29 cellular contexts compared by ENCODE assay signal in the genomic region with DNA sequence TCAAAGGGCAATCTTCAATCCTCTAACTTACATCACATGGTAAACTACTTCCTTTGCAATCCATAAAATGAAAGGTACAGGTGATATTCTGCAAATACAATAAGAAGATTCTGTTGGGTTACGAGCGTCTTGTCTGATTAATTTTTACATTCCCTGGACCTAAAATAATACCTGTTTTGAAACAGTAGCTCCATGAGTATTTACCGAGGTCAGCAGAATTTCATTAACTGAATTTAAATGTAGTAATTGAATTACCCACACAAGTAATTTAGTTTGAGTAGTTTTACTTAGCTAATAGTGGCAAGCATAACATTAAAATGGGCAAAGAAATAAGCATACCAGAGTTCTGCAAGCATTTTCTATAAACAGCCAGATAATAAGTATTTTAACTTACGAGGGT.
"Had no signal": no experiment of that assay in that cellular context is flagged by ENCODE, and none has a peak within 500 bp of the region (broad histone marks: within the 10 kb centered on the region; RNA-seq: fewer than 3 reads in every experiment).

No MANE protein-coding gene starts in this region.

- FAIRE-seq: pancreas had no signal

- H3K4me1 ChIP-seq: pancreas, prostate gland, spleen, suprapubic skin, testis, tibial artery, transverse colon, upper lobe of right lung, uterus had no signal

- H3K4me3 ChIP-seq: pancreas, prostate gland, skin epidermis, smooth muscle cell, spleen, suprapubic skin, testis, tibial artery, transverse colon, upper lobe of right lung, uterus had no signal

- H3K27ac ChIP-seq: neutrophil, pancreas, prostate gland, skin epidermis, spleen, suprapubic skin, testis, tibial artery, transverse colon, upper lobe of right lung, uterus had no signal

- H3K36me3 Mint-ChIP-seq: stimulated activated memory B cell treated with anti-CD40 and anti-IgM and Interleukin-4, amounts not matched to agents 10 μg/mL and 1 μg/mL and 100 μg/mL, for 72 hours; type B pancreatic cell had no signal

- H3K9me3 Mint-ChIP-seq: stimulated activated naive CD8-positive, alpha-beta T cell treated with anti-CD3 and anti-CD28 coated beads, Interleukin-15, amount 100 ng/mL, for 72 hours had no signal

- H3K36me3 ChIP-seq: neutrophil, pancreas, prostate gland, spleen, suprapubic skin, tibial artery, transverse colon, upper lobe of right lung, uterus had no signal

- H3K9me3 ChIP-seq: pancreas, prostate gland, suprapubic skin, testis, tibial artery, upper lobe of right lung, uterus had no signal

- ATAC-seq: naive thymus-derived CD4-positive, alpha-beta T cell; natural killer cell; pancreas; right cardiac atrium; sciatic nerve; stimulated activated memory B cell treated with anti-CD40 and anti-IgM and Interleukin-4, amounts not matched to agents 10 μg/mL and 1 μg/mL and 100 μg/mL, for 72 hours; stimulated activated naive CD8-positive, alpha-beta T cell treated with anti-CD3 and anti-CD28 coated beads, Interleukin-15, amount 100 ng/mL, for 72 hours; stimulated activated naive CD8-positive, alpha-beta T cell treated with anti-CD3 and anti-CD28 coated beads, Interleukin-15, Interleukin-2, amounts not matched to agents 100 U/mL and 50 U/mL, for 24 hours; upper lobe of right lung had no signal

- H3K4me3 Mint-ChIP-seq: naive thymus-derived CD4-positive, alpha-beta T cell; natural killer cell; nephron; stimulated activated memory B cell treated with anti-CD40 and anti-IgM and Interleukin-4, amounts not matched to agents 10 μg/mL and 1 μg/mL and 100 μg/mL, for 72 hours; stimulated activated naive CD8-positive, alpha-beta T cell treated with anti-CD3 and anti-CD28 coated beads, Interleukin-15, amount 100 ng/mL, for 72 hours; type B pancreatic cell had no signal

- H3K27ac Mint-ChIP-seq: naive thymus-derived CD4-positive, alpha-beta T cell; natural killer cell; nephron; stimulated activated memory B cell treated with anti-CD40 and anti-IgM and Interleukin-4, amounts not matched to agents 10 μg/mL and 1 μg/mL and 100 μg/mL, for 72 hours; stimulated activated naive CD8-positive, alpha-beta T cell treated with anti-CD3 and anti-CD28 coated beads, Interleukin-15, amount 100 ng/mL, for 72 hours; type B pancreatic cell had no signal

- H3K27me3 ChIP-seq: neutrophil, pancreas, spleen, suprapubic skin, testis, tibial artery, transverse colon, upper lobe of right lung, uterus had no signal

- H3K4me1 Mint-ChIP-seq: naive thymus-derived CD4-positive, alpha-beta T cell; natural killer cell; nephron; stimulated activated memory B cell treated with anti-CD40 and anti-IgM and Interleukin-4, amounts not matched to agents 10 μg/mL and 1 μg/mL and 100 μg/mL, for 72 hours; stimulated activated naive CD8-positive, alpha-beta T cell treated with anti-CD3 and anti-CD28 coated beads, Interleukin-15, amount 100 ng/mL, for 72 hours had no signal

- H3K4me2 ChIP-seq: smooth muscle cell had no signal

- H3K27me3 Mint-ChIP-seq: naive thymus-derived CD4-positive, alpha-beta T cell; stimulated activated memory B cell treated with anti-CD40 and anti-IgM and Interleukin-4, amounts not matched to agents 10 μg/mL and 1 μg/mL and 100 μg/mL, for 72 hours; stimulated activated naive CD8-positive, alpha-beta T cell treated with anti-CD3 and anti-CD28 coated beads, Interleukin-15, amount 100 ng/mL, for 72 hours; type B pancreatic cell had no signal

- DNase-seq: naive thymus-derived CD4-positive, alpha-beta T cell; natural killer cell; nucleus accumbens; pancreas; right cardiac atrium; spleen; stimulated activated CD4-positive, alpha-beta T cell treated with anti-CD3 and anti-CD28 coated beads, Interleukin-12 subunit alpha, Interleukin-12 subunit beta, amount 100 ng/mL, for 4 hours; stimulated activated CD4-positive, alpha-beta T cell treated with anti-CD3 and anti-CD28 coated beads, Interleukin-1b, Interleukin-23, amount 100 ng/mL, for 48 hours; stimulated activated CD4-positive, alpha-beta T cell treated with anti-CD3 and anti-CD28 coated beads, Interleukin-4, amount 100 ng/mL, for 1 hour; stimulated activated CD4-positive, alpha-beta T cell treated with anti-CD3 and anti-CD28 coated beads, Interleukin-4, amount 100 ng/mL, for 4 hours; stimulated activated CD8-positive, alpha-beta memory T cell treated with anti-CD3 and anti-CD28 coated beads, Interleukin-4, amount 100 ng/mL, for 48 hours; stimulated activated naive CD4-positive, alpha-beta T cell; stimulated activated naive CD8-positive, alpha-beta T cell treated with anti-CD3 and anti-CD28 coated beads, Interleukin-15, amount 100 ng/mL, for 72 hours; stimulated activated naive CD8-positive, alpha-beta T cell treated with anti-CD3 and anti-CD28 coated beads, Interleukin-15, Interleukin-2, amounts not matched to agents 100 U/mL and 50 U/mL, for 24 hours; substantia nigra; testis; tibial artery; transverse colon; upper lobe of right lung; uterus had no signal
